Comparison of ENCODE assay signal across 7 cellular contexts in the genomic region with DNA sequence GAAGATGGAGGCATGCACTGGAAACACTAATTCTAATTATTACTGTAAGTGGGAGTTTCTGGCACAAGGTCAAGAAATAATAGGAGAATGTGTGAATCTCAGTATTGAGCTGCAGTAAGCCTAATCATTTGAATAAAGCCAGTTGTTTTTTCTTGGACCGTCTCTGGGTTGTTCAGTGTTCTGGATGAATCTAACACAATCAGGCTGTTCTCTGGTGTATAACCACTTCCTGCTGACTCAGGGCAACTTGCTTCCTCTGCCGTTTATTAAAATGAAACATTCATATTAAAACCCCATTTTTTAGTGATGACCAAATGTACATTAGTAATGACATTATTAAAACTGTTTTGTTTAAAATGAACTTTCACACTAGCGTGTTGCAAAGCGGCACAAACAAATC.
DNase-seq lines count a peak whose midpoint lies in the region; ATAC-seq, FAIRE-seq and TF ChIP-seq lines count a peak whose summit lies in the region.

No MANE protein-coding gene starts in this region.

- peak overlapping the region; percentile 63 for H3K27ac Mint-ChIP-seq in T-helper 2 cell treated with Interferon-gamma antibody and Interleukin-4, amounts not matched to agents 5 μg/mL and 100 μg/mL, for 36 hours
- no peak overlapping the region for H3K27ac Mint-ChIP-seq in nephron progenitor cell

- H3K4me3 ChIP-seq in dorsolateral prefrontal cortex, result peak overlapping the region in 24 of 59 donors; percentile 4 to 45 (median 16)

- FAIRE-seq in GM18507 (lab: Jason Lieb, UNC), result peak; percentile 33

- TF ChIP-seq CTCF in dorsolateral prefrontal cortex (IDR thresholded peaks at IDR 0.05 in 54 of 56, conservative IDR thresholded peaks at IDR 0.05 in 2 of 56; ENCODE audit: low read depth in 1 of 56, partially characterized antibody in 56 of 56) (no peak), GM13977 (IDR thresholded peaks at IDR 0.05; ENCODE audit: extremely low read depth, insufficient read depth, missing control alignments) (no peak), nephron progenitor cell (IDR thresholded peaks at IDR 0.05) (no peak)

- peaks cover 6% of the 10 kb centered on the region for H3K27me3 Mint-ChIP-seq in T-helper 2 cell treated with Interferon-gamma antibody and Interleukin-4, amounts not matched to agents 5 μg/mL and 100 μg/mL, for 36 hours (ENCODE audit: low read depth)
- peaks cover 3% of the 10 kb centered on the region for H3K27me3 Mint-ChIP-seq in nephron progenitor cell (ENCODE audit: low read depth, poor library complexity)

- peak overlapping the region; percentile 40 for H3K4me3 Mint-ChIP-seq in T-helper 2 cell treated with Interferon-gamma antibody and Interleukin-4, amounts not matched to agents 5 μg/mL and 100 μg/mL, for 36 hours
- no peak overlapping the region for H3K4me3 Mint-ChIP-seq in nephron progenitor cell

- intact Hi-C loops in dorsolateral prefrontal cortex (cut with DNase I), result no loop called here

- peak; percentile 1 for DNase-seq in GM18507 (ENCODE audit: extremely low spot score, insufficient read length, low read depth)
- DNase-seq in T-helper 2 cell treated with Interferon-gamma antibody and Interleukin-4, amounts not matched to agents 5 μg/mL and 100 μg/mL, for 36 hours (ENCODE audit: low spot score), result peak; percentile 17
- peak; percentile 27 for DNase-seq in inferior parietal cortex (ENCODE audit: extremely low spot score)
- DNase-seq in dorsolateral prefrontal cortex, result no peak
- DNase-seq in GM13977 (ENCODE audit: low spot score), result no peak
- DNase-seq in nephron progenitor cell, result no peak

- ATAC-seq in HG02938 (IDR thresholded peaks at IDR 0.05; ENCODE audit: unreplicated experiment), result peak; percentile 79

- no peaks in the 10 kb centered on the region for H3K27me3 ChIP-seq in dorsolateral prefrontal cortex

- H3K4me1 Mint-ChIP-seq in T-helper 2 cell treated with Interferon-gamma antibody and Interleukin-4, amounts not matched to agents 5 μg/mL and 100 μg/mL, for 36 hours (ENCODE audit: low read depth), result peaks cover 28% of the 10 kb centered on the region
- H3K4me1 Mint-ChIP-seq in nephron progenitor cell, result peaks cover 8% of the 10 kb centered on the region

- peak overlapping the region in 2 of 59 donors; percentile 3 to 8 for H3K27ac ChIP-seq in dorsolateral prefrontal cortex

- H3K36me3 Mint-ChIP-seq in T-helper 2 cell treated with Interferon-gamma antibody and Interleukin-4, amounts not matched to agents 5 μg/mL and 100 μg/mL, for 36 hours (ENCODE audit: low read depth), result peaks cover 15% of the 10 kb centered on the region
- no peaks in the 10 kb centered on the region for H3K36me3 Mint-ChIP-seq in nephron progenitor cell (ENCODE audit: low read depth)

- in situ Hi-C loops in GM13977 (cut with MboI; ENCODE audit: low pct_unique_long_range_greater_than_20kb, low sequenced_read_pairs, unreplicated experiment), result no loop called here

- peaks cover 5% of the 10 kb centered on the region for H3K9me3 Mint-ChIP-seq in T-helper 2 cell treated with Interferon-gamma antibody and Interleukin-4, amounts not matched to agents 5 μg/mL and 100 μg/mL, for 36 hours
- no peaks in the 10 kb centered on the region for H3K9me3 Mint-ChIP-seq in nephron progenitor cell

Comparison
In these comparisons a context has a peak if more than half of its experiments do, and no peak if none do; other contexts are left out.
1. DNase-seq: peak in GM18507 (single experiment), T-helper 2 cell treated with Interferon-gamma antibody and Interleukin-4, amounts not matched to agents 5 μg/mL and 100 μg/mL, for 36 hours (single experiment) and inferior parietal cortex (single experiment); none in dorsolateral prefrontal cortex (0 of 10), GM13977 (single experiment) and nephron progenitor cell (single experiment).